In the genomic region with DNA sequence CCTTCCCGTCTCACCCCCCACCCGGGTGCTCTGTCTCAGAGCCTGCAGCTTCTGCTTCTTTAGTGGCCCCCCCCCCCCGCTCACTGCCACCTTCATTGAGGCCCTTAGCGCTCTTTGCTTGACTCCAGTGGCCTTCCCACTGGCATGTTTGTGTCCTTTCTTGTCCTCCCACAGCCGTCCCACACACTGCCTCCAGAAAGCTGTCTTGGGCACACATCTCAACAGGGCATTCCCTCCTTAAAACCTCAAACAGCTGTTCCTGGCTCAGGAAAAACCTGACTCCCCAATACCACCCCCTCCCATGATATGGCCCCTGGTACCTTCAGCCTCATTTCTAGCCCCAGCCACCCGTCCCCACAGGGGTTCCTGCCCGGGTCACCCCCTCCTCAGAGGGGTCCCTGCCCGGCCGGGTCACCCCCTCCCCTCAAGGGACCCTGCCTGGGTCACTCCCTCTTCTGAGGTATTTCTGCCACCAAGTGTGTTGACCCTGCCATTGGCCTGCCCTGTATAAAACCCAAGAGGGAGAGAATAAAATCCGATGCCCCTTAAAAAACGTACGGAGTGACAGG, we compare ENCODE assay signal across 15 cellular contexts. TPM values are rescaled to one million over a fixed set of nuclear protein-coding genes. Genes with fewer than 3 reads are reported as not detected.
DNase-seq lines count a peak whose midpoint lies in the region; ATAC-seq and TF ChIP-seq lines count a peak whose summit lies in the region.
"Had no signal": no experiment of that assay in that cellular context is flagged by ENCODE, and none has a peak within 500 bp of the region (broad histone marks: within the 10 kb centered on the region; RNA-seq: fewer than 3 reads in every experiment).

No MANE protein-coding gene starts in this region.

- H3K4me3 ChIP-seq in BLaER1 (no peak overlapping the region), SK-N-MC (no peak overlapping the region), heart left ventricle (peak overlapping the region in 7 of 12 donors; percentile 11 to 38 (median 30))
- H3K4me3 ChIP-seq: PC-9 had no signal

- H3K4me2 ChIP-seq in BLaER1, result peak overlapping the region; percentile 80
- H3K4me2 ChIP-seq: PC-9 had no signal

- H4K20me1 ChIP-seq in BLaER1, result no peaks in the 10 kb centered on the region

- H3K4me1 ChIP-seq in BLaER1 (peaks cover 21% of the 10 kb centered on the region), heart left ventricle (peaks cover 0 to 54% (median 30%) of the 10 kb centered on the region in 12 donors)

- 0 out of 2 replicates have a peak overlapping the region, but pooled peaks have one; percentile 25 for H3K9ac ChIP-seq in BLaER1
- no peak overlapping the region for H3K9ac ChIP-seq in SK-N-MC (ENCODE audit: insufficient read length)

- 0 out of 2 replicates have a peak overlapping the region, but pooled peaks have one; percentile 46 for H3K27ac ChIP-seq in BLaER1
- H3K27ac ChIP-seq in SK-N-MC, result peak overlapping the region; percentile 66; the same call in 1 of the 2 replicates
- peak overlapping the region; percentile 45 to 90 (median 74) for H3K27ac ChIP-seq in heart left ventricle
- H3K27ac ChIP-seq: PC-9 had no signal

- DNase-seq in SK-N-MC (ENCODE audit: low read depth, low spot score) (no peak), heart left ventricle (no peak), sciatic nerve (ENCODE audit: low spot score) (no peak), SW480 (ENCODE audit: low spot score) (no peak), HK-2 (ENCODE audit: unreplicated experiment) (no peak)
- no peak for DNase-seq in stimulated activated CD4-positive, alpha-beta T cell treated with anti-CD3 and anti-CD28 coated beads, Interleukin-15, amount 100 ng/mL, for 24 hours
- DNase-seq: activated CD4-positive, alpha-beta T cell treated with anti-CD3 and anti-CD28 coated beads for 4 hours; activated T-cell treated with anti-CD3 and anti-CD28 coated beads, Interleukin-2, amount 50 U/mL, for 48 hours; KBM-7; naive thymus-derived CD8-positive, alpha-beta T cell; NCI-H1436; PC-9; stimulated activated naive CD4-positive, alpha-beta T cell treated with Interleukin-2 at 50 U/mL for 16 hours had no signal

- intact Hi-C loops in heart left ventricle (cut with DNase I), result loop anchor here in 1 of 10 donors (10.0 kb wide), 1 partner anchor 216 kb away; no protein-coding TSS in a partner anchor
- intact Hi-C loops in sciatic nerve (cut with DNase I), result no loop called here

- H3K9me3 ChIP-seq in BLaER1 (no peaks in the 10 kb centered on the region), SK-N-MC (ENCODE audit: low read depth, low read length) (no peaks in the 10 kb centered on the region), heart left ventricle (no peaks in the 10 kb centered on the region)

- no peaks in the 10 kb centered on the region for H3K27me3 ChIP-seq in BLaER1
- no peaks in the 10 kb centered on the region for H3K27me3 ChIP-seq in heart left ventricle

- 46 to 65% (median 58%) methylated on average over 12 of the region's 12 CpGs for WGBS in heart left ventricle, 4 donors

- TF ChIP-seq POLR2A in heart left ventricle (IDR thresholded peaks at IDR 0.05), result no peak

- H3K36me3 ChIP-seq in BLaER1 (no peaks in the 10 kb centered on the region), SK-N-MC (ENCODE audit: insufficient read depth, low read length) (no peaks in the 10 kb centered on the region), heart left ventricle (no peaks in the 10 kb centered on the region)

- ATAC-seq in heart left ventricle, result peak; percentile 1 to 9 (median 2)
- peak; percentile 21 for ATAC-seq in sciatic nerve
- ATAC-seq in HG03342 (IDR thresholded peaks at IDR 0.05; ENCODE audit: unreplicated experiment), result no peak

- no peak for TF ChIP-seq CTCF in heart left ventricle (IDR thresholded peaks at IDR 0.05)

RNA-seq across cellular contexts. Expression of gene B3GLCT, which starts 8.9 kb away (rescaled TPM):
- total RNA-seq in heart left ventricle (10 to 100 TPM in 8 of 9 donors, 1 to 10 TPM in 1; 9.5 to 27.2 (median 20.9) TPM), sciatic nerve (5.9 TPM)
- 1 to 10 TPM; 5.5 to 5.7 TPM for polyA plus RNA-seq in heart left ventricle

RNA-seq across cellular contexts. Expression of gene HSPH1, which starts 46.9 kb away (rescaled TPM):
- 10 to 100 TPM; 24.6 to 88.1 (median 44.5) TPM for total RNA-seq in heart left ventricle
- polyA plus RNA-seq in heart left ventricle, result 10 to 100 TPM; 32.5 to 55.3 TPM
- 52.4 TPM for total RNA-seq in sciatic nerve

Comparison
In these comparisons a context has a peak if more than half of its experiments do, and no peak if none do; other contexts are left out.
1. H3K4me3 ChIP-seq: peak in heart left ventricle (7 of 12); none in BLaER1 (single experiment) and SK-N-MC (single experiment).
2. Peak in every context shown above with its lines, with median percentiles within 50 percentile points of each other: H3K27ac ChIP-seq.